ENCODE assay signal across 8 cellular contexts in genomic region chr20:45470939-45471338, GRCh38. TPM values are rescaled to one million over a fixed set of nuclear protein-coding genes. Genes with fewer than 3 reads are reported as not detected.
A peak's percentile ranks its signal among the peaks of the same experiment; 100 is the strongest.
DNase-seq lines count a peak whose midpoint lies in the region; ATAC-seq and TF ChIP-seq lines count a peak whose summit lies in the region.

No MANE protein-coding gene starts in this region.

- H3K36me3 Mint-ChIP-seq in activated CD8-positive, alpha-beta T cell treated with anti-CD3 and anti-CD28 coated beads, Interleukin-2, amount 10 ng/mL, durations not matched to agents 7 days and 5 days (ENCODE audit: low read depth), result no peaks in the 10 kb centered on the region

- H3K4me3 Mint-ChIP-seq in activated CD8-positive, alpha-beta T cell treated with anti-CD3 and anti-CD28 coated beads, Interleukin-2, amount 10 ng/mL, durations not matched to agents 7 days and 5 days, result peak overlapping the region; percentile 24
- H3K4me3 Mint-ChIP-seq in stimulated activated naive CD8-positive, alpha-beta T cell treated with anti-CD3 and anti-CD28 coated beads, Interleukin-15, amount 100 ng/mL, for 72 hours, result peak overlapping the region; percentile 76 to 79

- peaks cover 36% of the 10 kb centered on the region for H3K27me3 ChIP-seq in iPS-20b (ENCODE audit: insufficient read depth, low read length)

- no peak for TF ChIP-seq CTCF in GM13976 (IDR thresholded peaks at IDR 0.05; ENCODE audit: borderline replicate concordance, control extremely low read depth, extremely low read depth, insufficient read depth, missing control alignments)

- peak overlapping the region; percentile 83 for H3K4me3 ChIP-seq in iPS-20b (ENCODE audit: low read length)

- peaks cover 5% of the 10 kb centered on the region; the same call in 1 of the 2 replicates for H3K4me1 ChIP-seq in iPS-20b (ENCODE audit: insufficient read depth, low read length)

- H3K4me1 Mint-ChIP-seq in activated CD8-positive, alpha-beta T cell treated with anti-CD3 and anti-CD28 coated beads, Interleukin-2, amount 10 ng/mL, durations not matched to agents 7 days and 5 days (ENCODE audit: low read depth), result no peaks in the 10 kb centered on the region
- peaks cover 10% of the 10 kb centered on the region for H3K4me1 Mint-ChIP-seq in stimulated activated naive CD8-positive, alpha-beta T cell treated with anti-CD3 and anti-CD28 coated beads, Interleukin-15, amount 100 ng/mL, for 72 hours

- no peak overlapping the region for H3K27ac Mint-ChIP-seq in activated CD8-positive, alpha-beta T cell treated with anti-CD3 and anti-CD28 coated beads, Interleukin-2, amount 10 ng/mL, durations not matched to agents 7 days and 5 days
- H3K27ac Mint-ChIP-seq in stimulated activated naive CD8-positive, alpha-beta T cell treated with anti-CD3 and anti-CD28 coated beads, Interleukin-15, amount 100 ng/mL, for 72 hours, result peak overlapping the region in 1 of 2 donors; percentile 20

- peak overlapping the region; percentile 62; the same call in 1 of the 2 replicates for H3K9ac ChIP-seq in iPS-20b (ENCODE audit: low read depth, low read length)

- CTCF ChIA-PET in activated CD8-positive, alpha-beta T cell treated with anti-CD3 and anti-CD28 coated beads, Interleukin-2, amount 10 ng/mL, durations not matched to agents 7 days and 5 days (lab: Charles Lee), result interaction anchor here (1.2 to 1.5 kb wide), 2 partner anchors 21 to 328 kb away, joined by 3 read pairs; no protein-coding TSS in a partner anchor

- peaks cover 39% of the 10 kb centered on the region for H3K27me3 Mint-ChIP-seq in activated CD8-positive, alpha-beta T cell treated with anti-CD3 and anti-CD28 coated beads, Interleukin-2, amount 10 ng/mL, durations not matched to agents 7 days and 5 days (ENCODE audit: low read depth)
- peaks cover 39% of the 10 kb centered on the region for H3K27me3 Mint-ChIP-seq in stimulated activated naive CD8-positive, alpha-beta T cell treated with anti-CD3 and anti-CD28 coated beads, Interleukin-15, amount 100 ng/mL, for 72 hours

- H3K27ac ChIP-seq in iPS-20b (ENCODE audit: low read length), result no peak overlapping the region

- POLR2A ChIA-PET in activated CD8-positive, alpha-beta T cell treated with anti-CD3 and anti-CD28 coated beads, Interleukin-2, amount 10 ng/mL, durations not matched to agents 7 days and 5 days (lab: Charles Lee), result interaction anchor here (1.3 kb wide), 1 partner anchor 108 kb away, joined by 4 read pairs; the partner anchor contains the start of gene SYS1

- H3K9me3 Mint-ChIP-seq in activated CD8-positive, alpha-beta T cell treated with anti-CD3 and anti-CD28 coated beads, Interleukin-2, amount 10 ng/mL, durations not matched to agents 7 days and 5 days (ENCODE audit: insufficient read depth), result no peaks in the 10 kb centered on the region
- H3K9me3 Mint-ChIP-seq in stimulated activated naive CD8-positive, alpha-beta T cell treated with anti-CD3 and anti-CD28 coated beads, Interleukin-15, amount 100 ng/mL, for 72 hours, result no peaks in the 10 kb centered on the region

- DNase-seq in CD1c-positive myeloid dendritic cell (ENCODE audit: extremely low spot score) (peak; percentile 2), GM13976 (ENCODE audit: low spot score) (no peak), NCI-H510A (lab: John Stamatoyannopoulos, UW) (no peak), AG20443 (ENCODE audit: low spot score) (no peak)
- no peak for DNase-seq in activated CD8-positive, alpha-beta T cell treated with anti-CD3 and anti-CD28 coated beads, Interleukin-2, amount 10 ng/mL, durations not matched to agents 7 days and 5 days
- no peak for DNase-seq in stimulated activated naive CD8-positive, alpha-beta T cell treated with anti-CD3 and anti-CD28 coated beads, Interleukin-15, amount 100 ng/mL, for 72 hours

- H3K9me3 ChIP-seq in iPS-20b (ENCODE audit: insufficient read depth, low read depth, low read length), result no peaks in the 10 kb centered on the region

- peak; percentile 29 for ATAC-seq in GM21737 (IDR thresholded peaks at IDR 0.05; ENCODE audit: unreplicated experiment)
- peak; percentile 23 for ATAC-seq in activated CD8-positive, alpha-beta T cell treated with anti-CD3 and anti-CD28 coated beads, Interleukin-2, amount 10 ng/mL, durations not matched to agents 7 days and 5 days
- ATAC-seq in stimulated activated naive CD8-positive, alpha-beta T cell treated with anti-CD3 and anti-CD28 coated beads, Interleukin-15, amount 100 ng/mL, for 72 hours, result peak; percentile 13

- in situ Hi-C loops in GM13976 (cut with MboI; ENCODE audit: low sequenced_read_pairs, unreplicated experiment), result loop anchor here (25.0 kb wide), 1 partner anchor 291 kb away; no protein-coding TSS in a partner anchor

- no peaks in the 10 kb centered on the region for H3K36me3 ChIP-seq in iPS-20b (ENCODE audit: insufficient read depth, low read depth, low read length)

RNA-seq across cellular contexts. Expression of gene WFDC2, which starts 1.4 kb away (rescaled TPM):
- total RNA-seq in activated CD8-positive, alpha-beta T cell treated with anti-CD3 and anti-CD28 coated beads, Interleukin-2, amount 10 ng/mL, durations not matched to agents 7 days and 5 days, result not detected

RNA-seq across cellular contexts. Expression of gene SPINT3, which starts 44.5 kb away (rescaled TPM):
- not detected for total RNA-seq in activated CD8-positive, alpha-beta T cell treated with anti-CD3 and anti-CD28 coated beads, Interleukin-2, amount 10 ng/mL, durations not matched to agents 7 days and 5 days

RNA-seq across cellular contexts. Expression of gene PIGT, which starts 55.0 kb away (rescaled TPM):
- 10 to 100 TPM; 59.6 to 62.4 TPM for total RNA-seq in activated CD8-positive, alpha-beta T cell treated with anti-CD3 and anti-CD28 coated beads, Interleukin-2, amount 10 ng/mL, durations not matched to agents 7 days and 5 days
